ENCODE assay signal across 23 cellular contexts in the genomic region with DNA sequence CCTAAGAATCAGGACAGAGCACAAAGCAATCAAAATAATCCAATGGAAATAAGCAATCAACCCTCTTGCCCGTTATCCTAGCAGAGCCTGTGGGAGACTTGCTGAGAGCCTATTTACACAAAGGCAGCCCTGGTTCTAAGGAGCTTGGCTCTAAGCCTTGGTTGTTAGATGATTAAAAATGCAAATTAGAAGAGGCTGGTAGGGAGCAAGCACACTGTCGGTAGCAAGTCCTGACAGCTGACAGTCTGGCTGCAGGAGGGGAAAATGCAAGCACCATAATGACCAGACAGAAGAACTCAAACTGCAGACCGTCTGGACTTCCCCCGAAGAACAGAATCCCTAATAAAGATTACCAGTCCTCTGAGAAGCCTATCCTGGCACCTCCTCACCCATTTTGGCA.
DNase-seq lines count a peak whose midpoint lies in the region; ATAC-seq and TF ChIP-seq lines count a peak whose summit lies in the region.
"Had no signal": no experiment of that assay in that cellular context is flagged by ENCODE, and none has a peak within 500 bp of the region (broad histone marks: within the 10 kb centered on the region; RNA-seq: fewer than 3 reads in every experiment).

No MANE protein-coding gene starts in this region.

- H3F3A ChIP-seq in neural progenitor cell (ENCODE audit: low read depth): peaks cover 11% of the 10 kb centered on the region

- H3K9ac ChIP-seq in endodermal cell (ENCODE audit: extremely low read depth, low read length, poor library complexity, severe bottlenecking) (no peak overlapping the region), neural progenitor cell (no peak overlapping the region)

- H3K9me3 Mint-ChIP-seq in endodermal cell (peaks cover 2% of the 10 kb centered on the region), neural progenitor cell (no peaks in the 10 kb centered on the region)

- no peak overlapping the region for H3K4me3 ChIP-seq in endodermal cell (ENCODE audit: low read length)
- H3K4me3 ChIP-seq in neural progenitor cell: no peak overlapping the region
- H3K4me3 ChIP-seq: coronary artery, K562, skin epidermis, tibial nerve had no signal

- no peaks in the 10 kb centered on the region for H3K27me3 ChIP-seq in endodermal cell (ENCODE audit: control insufficient read depth, insufficient read depth, low read length, poor library complexity, severe bottlenecking)
- H3K27me3 ChIP-seq in neural progenitor cell: no peaks in the 10 kb centered on the region
- H3K27me3 ChIP-seq: tibial nerve had no signal

- H3K4me1 ChIP-seq in endodermal cell (ENCODE audit: control insufficient read depth, insufficient read depth, low read length) (peaks cover 3% of the 10 kb centered on the region), neural progenitor cell (peaks cover 23% of the 10 kb centered on the region)
- H3K4me1 ChIP-seq: tibial nerve had no signal

- H3K27ac ChIP-seq in endodermal cell (ENCODE audit: low read depth, low read length): no peak overlapping the region
- no peak overlapping the region for H3K27ac ChIP-seq in neural progenitor cell
- H3K27ac ChIP-seq: coronary artery, skin epidermis, tibial nerve had no signal

- H3K4me2 ChIP-seq in neural progenitor cell: peak overlapping the region; percentile 57

- no peaks in the 10 kb centered on the region for H3K79me2 ChIP-seq in neural progenitor cell (ENCODE audit: low read depth)

- H3K27me3 Mint-ChIP-seq in endodermal cell (ENCODE audit: insufficient read depth): peaks cover 3% of the 10 kb centered on the region
- peaks cover 3% of the 10 kb centered on the region for H3K27me3 Mint-ChIP-seq in neural progenitor cell (ENCODE audit: insufficient read depth, low read depth)

- H3K9me3 ChIP-seq in endodermal cell (ENCODE audit: control insufficient read depth, low read length) (no peaks in the 10 kb centered on the region), neural progenitor cell (ENCODE audit: low read depth) (no peaks in the 10 kb centered on the region)
- H3K9me3 ChIP-seq: tibial nerve had no signal

- H3K4me3 Mint-ChIP-seq in endodermal cell: no peak overlapping the region
- no peak overlapping the region for H3K4me3 Mint-ChIP-seq in neural progenitor cell
- H3K4me3 Mint-ChIP-seq: immature natural killer cell, memory B cell had no signal

- no peak for ATAC-seq in Right ventricle myocardium superior (ENCODE audit: poor library complexity)
- ATAC-seq: K562 had no signal

- intact Hi-C loops in Right ventricle myocardium superior (cut with DNase I): no loop called here

- DNase-seq in ELF-1 (ENCODE audit: low read depth, low spot score) (peak; percentile 24), NCI-H82 (lab: John Stamatoyannopoulos, UW) (peak; percentile 78), endodermal cell (peak; percentile 61), neural progenitor cell (ENCODE audit: low spot score) (peak; percentile 85), NCI-H2227 (lab: John Stamatoyannopoulos, UW; ENCODE audit: unreplicated experiment) (no peak), Right ventricle myocardium superior (no peak)
- no peak for DNase-seq in stimulated activated CD4-positive, alpha-beta T cell treated with anti-CD3 and anti-CD28 coated beads, Interleukin-12 subunit alpha, Interleukin-12 subunit beta, amount 100 ng/mL, for 4 hours
- no peak for DNase-seq in stimulated activated naive CD4-positive, alpha-beta T cell (lab: John Stamatoyannopoulos, UW)
- DNase-seq: activated CD4-positive, alpha-beta T cell treated with anti-CD3 and anti-CD28 coated beads, Interleukin-2, amount 50 U/mL, for 48 hours; activated naive CD4-positive, alpha-beta T cell treated with anti-CD3 and anti-CD28 coated beads, Interleukin-2, amount 50 U/mL, for 16 hours; DMS53; effector memory CD4-positive, alpha-beta T cell; GF-D8; HCEC 1CT; immature natural killer cell; NCI-H2029 treated with DMSO at 0.1 percent for 48 hours; NCI-H345; stimulated activated CD4-positive, alpha-beta T cell treated with anti-CD3 and anti-CD28 coated beads, Interleukin-1b, Interleukin-23, amount 100 ng/mL, for 48 hours had no signal

- H3K4me1 Mint-ChIP-seq in endodermal cell (peaks cover 24% of the 10 kb centered on the region), neural progenitor cell (peaks cover 11% of the 10 kb centered on the region)
- H3K4me1 Mint-ChIP-seq: immature natural killer cell, memory B cell had no signal

- no peak overlapping the region for H2AFZ ChIP-seq in neural progenitor cell (replicated peaks)

- H3K36me3 Mint-ChIP-seq in endodermal cell (ENCODE audit: low read depth): no peaks in the 10 kb centered on the region
- H3K36me3 Mint-ChIP-seq in neural progenitor cell: no peaks in the 10 kb centered on the region
- H3K36me3 Mint-ChIP-seq: memory B cell had no signal

- H3K36me3 ChIP-seq in endodermal cell (ENCODE audit: control insufficient read depth, insufficient read depth, low read length) (no peaks in the 10 kb centered on the region), neural progenitor cell (no peaks in the 10 kb centered on the region)
- H3K36me3 ChIP-seq: tibial nerve had no signal

- WGBS in endodermal cell (ENCODE audit: insufficient coverage in 1 of 2, insufficient read length in 1 of 2), 2 experiments: 32 to 33% methylated on average over 2 to 4 of the region's 4 CpGs

- no peak overlapping the region for H3K27ac Mint-ChIP-seq in endodermal cell
- H3K27ac Mint-ChIP-seq in neural progenitor cell: peak overlapping the region; percentile 40
- H3K27ac Mint-ChIP-seq: immature natural killer cell, memory B cell had no signal

- H4K20me1 ChIP-seq in neural progenitor cell (ENCODE audit: low read depth): no peaks in the 10 kb centered on the region

- TF ChIP-seq CTCF in endodermal cell (conservative IDR thresholded peaks at IDR 0.05) (no peak), neural progenitor cell (IDR thresholded peaks at IDR 0.05) (no peak)

Comparison
In these comparisons a context has a peak if more than half of its experiments do, and no peak if none do; other contexts are left out.
1. DNase-seq: peak in ELF-1 (single experiment), NCI-H82 (single experiment), endodermal cell (single experiment) and neural progenitor cell (single experiment); none in NCI-H2227 (single experiment), stimulated activated CD4-positive, alpha-beta T cell treated with anti-CD3 and anti-CD28 coated beads, Interleukin-12 subunit alpha, Interleukin-12 subunit beta, amount 100 ng/mL, for 4 hours (single experiment), stimulated activated naive CD4-positive, alpha-beta T cell (0 of 6) and Right ventricle myocardium superior (single experiment).